ENCODE assay signal across 12 cellular contexts in the genomic region with DNA sequence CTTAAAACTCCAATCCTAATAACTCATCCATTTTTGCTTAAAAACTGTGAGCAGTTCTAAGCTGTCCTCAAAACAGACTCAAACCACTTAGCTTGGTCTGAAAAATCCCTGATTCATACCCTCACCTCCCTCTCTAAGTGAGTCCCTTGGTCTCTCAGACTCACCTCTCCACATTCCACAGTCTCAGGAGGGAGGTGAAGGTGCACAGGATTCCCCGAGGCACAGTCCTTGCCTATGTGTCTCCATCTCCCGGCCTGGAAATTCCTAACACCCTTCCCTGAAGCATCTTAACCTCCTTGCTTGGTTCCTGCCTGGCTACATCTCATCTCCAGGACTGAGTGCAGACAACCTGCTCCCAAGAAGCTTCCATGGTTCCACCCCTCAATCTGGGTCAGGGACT.
"Had no signal": no experiment of that assay in that cellular context is flagged by ENCODE, and none has a peak within 500 bp of the region (broad histone marks: within the 10 kb centered on the region; RNA-seq: fewer than 3 reads in every experiment).

No MANE protein-coding gene starts in this region.

- H3K4me3 Mint-ChIP-seq: activated naive CD4-positive, alpha-beta T cell treated with anti-CD3 and anti-CD28 coated beads, Interleukin-2, amount 50 U/mL, for 24 hours had no signal

- H3K27ac ChIP-seq: body of pancreas, esophagus squamous epithelium, right atrium auricular region had no signal

- H3K36me3 ChIP-seq: transverse colon had no signal

- H3K9me3 Mint-ChIP-seq: activated naive CD4-positive, alpha-beta T cell treated with anti-CD3 and anti-CD28 coated beads, Interleukin-2, amount 50 U/mL, for 24 hours had no signal

- H3K27me3 Mint-ChIP-seq: activated naive CD4-positive, alpha-beta T cell treated with anti-CD3 and anti-CD28 coated beads, Interleukin-2, amount 50 U/mL, for 24 hours had no signal

- DNase-seq: activated CD4-positive, alpha-beta T cell treated with anti-CD3 and anti-CD28 coated beads, Interleukin-2, amount 50 U/mL, for 1 hour; body of pancreas; esophagus squamous epithelium; foreskin fibroblast; head of caudate nucleus; posterior cingulate gyrus; T-helper 2 cell; transverse colon had no signal

- H3K27me3 ChIP-seq: body of pancreas, esophagus squamous epithelium, right atrium auricular region, transverse colon had no signal

- H3K4me3 ChIP-seq: body of pancreas, esophagus squamous epithelium, right atrium auricular region, skin epidermis, transverse colon had no signal

- H3K9me3 ChIP-seq: body of pancreas, esophagus squamous epithelium, right atrium auricular region, transverse colon had no signal

- ATAC-seq: body of pancreas, left lobe of liver had no signal

- H3K36me3 Mint-ChIP-seq: activated naive CD4-positive, alpha-beta T cell treated with anti-CD3 and anti-CD28 coated beads, Interleukin-2, amount 50 U/mL, for 24 hours had no signal

- H3K27ac Mint-ChIP-seq: activated naive CD4-positive, alpha-beta T cell treated with anti-CD3 and anti-CD28 coated beads, Interleukin-2, amount 50 U/mL, for 24 hours had no signal
